ENCODE assay signal across 21 cellular contexts in the genomic region with DNA sequence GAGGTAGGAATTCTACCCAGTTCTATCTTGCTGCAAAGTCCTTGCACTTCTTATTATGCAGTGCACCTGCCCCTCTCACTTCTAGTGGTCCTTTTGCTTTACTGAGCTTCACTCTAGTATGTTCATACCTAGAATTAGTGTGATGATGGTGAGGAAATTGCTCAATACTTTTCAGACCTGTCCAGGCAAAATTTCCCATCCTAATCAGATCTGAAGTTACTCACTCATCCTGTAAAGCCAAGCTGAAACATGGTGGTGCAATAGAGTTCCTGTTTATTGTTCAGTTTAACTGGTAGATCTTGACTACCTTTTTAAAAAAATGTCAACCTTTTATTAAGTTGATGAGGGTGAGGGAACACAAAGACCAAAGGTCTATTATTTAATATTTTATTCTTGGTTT. TPM values are rescaled to one million over a fixed set of nuclear protein-coding genes. Genes with fewer than 3 reads are reported as not detected.
"Had no signal": no experiment of that assay in that cellular context is flagged by ENCODE, and none has a peak within 500 bp of the region (broad histone marks: within the 10 kb centered on the region; RNA-seq: fewer than 3 reads in every experiment).

No MANE protein-coding gene starts in this region.

- H3K4me3 ChIP-seq: body of pancreas, coronary artery, dorsolateral prefrontal cortex, right lobe of liver, thoracic aorta, vagina had no signal

- DNase-seq: activated CD4-positive, alpha-beta T cell treated with anti-CD3 and anti-CD28 coated beads for 4 hours; activated CD4-positive, alpha-beta T cell treated with anti-CD3 and anti-CD28 coated beads, Interleukin-2, amount 50 U/mL, for 4 hours; activated effector memory CD4-positive, alpha-beta T cell treated with Interleukin-2 at 50 U/mL for 16 hours; activated naive CD4-positive, alpha-beta T cell treated with Interleukin-2 at 50 U/mL for 16 hours; aorta; body of pancreas; dorsolateral prefrontal cortex; effector memory CD4-positive, alpha-beta T cell; foreskin melanocyte; kidney; left colon; naive B cell; nephron progenitor cell; right lobe of liver; stimulated activated CD4-positive, alpha-beta T cell treated with anti-CD3 and anti-CD28 coated beads, Interleukin-12 subunit alpha, Interleukin-12 subunit beta, amount 100 ng/mL, for 4 hours; stimulated activated CD4-positive, alpha-beta T cell treated with anti-CD3 and anti-CD28 coated beads, Interleukin-4, amount 100 ng/mL, for 24 hours had no signal

- ATAC-seq: body of pancreas; left colon; stimulated activated effector memory CD8-positive, alpha-beta T cell treated with anti-CD3 and anti-CD28 coated beads, Interleukin-12 subunit alpha, Interleukin-12 subunit beta, amount 100 ng/mL, for 72 hours had no signal

RNA-seq across cellular contexts. Expression of a gene that starts 12.6 kb away (rescaled TPM):
- total RNA-seq: T-helper 1 cell treated with Interleukin-12 subunit alpha and Interleukin-12 subunit beta and Interleukin-4 antibody, amounts not matched to agents 30 ng/mL and 1 ng/mL, for 36 hours had no signal
